1 cellular context compared by ENCODE assay signal in genomic region chr1:109263597-109264378, GRCh38.
TF ChIP-seq lines count a peak whose summit lies in the region.

No MANE protein-coding gene starts in this region.

TF ChIP-seq in HepG2, 621 proteins besides CTCF, POLR2A, EP300 and RAD21 (continued from another document and continues in another):
- TF ChIP-seq RNF219 (CRISPR knock-in tag; IDR thresholded peaks at IDR 0.05): no peak; the same call in 1 of the 2 replicates
- 0 out of 2 replicates have a peak, but pooled peaks have one; percentile 47 for TF ChIP-seq KLF9 (CRISPR knock-in tag; IDR thresholded peaks at IDR 0.05; ENCODE audit: low read depth)
- TF ChIP-seq, protein P1, sequence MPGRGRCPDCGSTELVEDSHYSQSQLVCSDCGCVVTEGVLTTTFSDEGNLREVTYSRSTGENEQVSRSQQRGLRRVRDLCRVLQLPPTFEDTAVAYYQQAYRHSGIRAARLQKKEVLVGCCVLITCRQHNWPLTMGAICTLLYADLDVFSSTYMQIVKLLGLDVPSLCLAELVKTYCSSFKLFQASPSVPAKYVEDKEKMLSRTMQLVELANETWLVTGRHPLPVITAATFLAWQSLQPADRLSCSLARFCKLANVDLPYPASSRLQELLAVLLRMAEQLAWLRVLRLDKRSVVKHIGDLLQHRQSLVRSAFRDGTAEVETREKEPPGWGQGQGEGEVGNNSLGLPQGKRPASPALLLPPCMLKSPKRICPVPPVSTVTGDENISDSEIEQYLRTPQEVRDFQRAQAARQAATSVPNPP (CRISPR knock-in tag; IDR thresholded peaks at IDR 0.05): no peak
- peak; percentile 77; the same call in 1 of the 2 replicates for TF ChIP-seq ZNF788 (CRISPR knock-in tag; IDR thresholded peaks at IDR 0.05; ENCODE audit: borderline replicate concordance)
- no peak for TF ChIP-seq PBX2 (CRISPR knock-in tag; IDR thresholded peaks at IDR 0.05)
- TF ChIP-seq ZNF83 (CRISPR knock-in tag; IDR thresholded peaks at IDR 0.05; ENCODE audit: borderline replicate concordance): no peak
- TF ChIP-seq ZNF251 (CRISPR knock-in tag; IDR thresholded peaks at IDR 0.05): 0 out of 2 replicates have a peak, but pooled peaks have one; percentile 57
- TF ChIP-seq PTBP1 (IDR thresholded peaks at IDR 0.05; ENCODE audit: low read depth, low read length, poor library complexity, severe bottlenecking): peak; percentile 23
- TF ChIP-seq ZBTB1 (CRISPR knock-in tag; IDR thresholded peaks at IDR 0.05; ENCODE audit: borderline replicate concordance): no peak
- peak; percentile 48; the same call in 1 of the 2 replicates for TF ChIP-seq ISL2 (CRISPR knock-in tag; IDR thresholded peaks at IDR 0.05)
- TF ChIP-seq, protein P2, sequence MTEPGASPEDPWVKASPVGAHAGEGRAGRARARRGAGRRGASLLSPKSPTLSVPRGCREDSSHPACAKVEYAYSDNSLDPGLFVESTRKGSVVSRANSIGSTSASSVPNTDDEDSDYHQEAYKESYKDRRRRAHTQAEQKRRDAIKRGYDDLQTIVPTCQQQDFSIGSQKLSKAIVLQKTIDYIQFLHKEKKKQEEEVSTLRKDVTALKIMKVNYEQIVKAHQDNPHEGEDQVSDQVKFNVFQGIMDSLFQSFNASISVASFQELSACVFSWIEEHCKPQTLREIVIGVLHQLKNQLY (CRISPR knock-in tag; IDR thresholded peaks at IDR 0.05): peak; percentile 55; the same call in 1 of the 2 replicates
- TF ChIP-seq ZNF512 (CRISPR knock-in tag; IDR thresholded peaks at IDR 0.05): no peak
- TF ChIP-seq, protein P3, sequence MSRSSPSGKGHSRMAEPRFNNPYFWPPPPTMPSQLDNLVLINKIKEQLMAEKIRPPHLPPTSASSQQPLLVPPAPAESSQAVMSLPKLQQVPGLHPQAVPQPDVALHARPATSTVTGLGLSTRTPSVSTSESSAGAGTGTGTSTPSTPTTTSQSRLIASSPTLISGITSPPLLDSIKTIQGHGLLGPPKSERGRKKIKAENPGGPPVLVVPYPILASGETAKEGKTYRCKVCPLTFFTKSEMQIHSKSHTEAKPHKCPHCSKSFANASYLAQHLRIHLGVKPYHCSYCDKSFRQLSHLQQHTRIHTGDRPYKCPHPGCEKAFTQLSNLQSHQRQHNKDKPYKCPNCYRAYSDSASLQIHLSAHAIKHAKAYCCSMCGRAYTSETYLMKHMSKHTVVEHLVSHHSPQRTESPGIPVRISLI (CRISPR knock-in tag; IDR thresholded peaks at IDR 0.05; ENCODE audit: borderline replicate concordance): peak; percentile 76; the same call in 1 of the 2 replicates
- TF ChIP-seq PHF8 (CRISPR knock-in tag; IDR thresholded peaks at IDR 0.05): peak; percentile 65
- TF ChIP-seq ZNF768 (CRISPR knock-in tag; IDR thresholded peaks at IDR 0.05): peak; percentile 67; the same call in 1 of the 2 replicates
- no peak for TF ChIP-seq JUNB (CRISPR knock-in tag; IDR thresholded peaks at IDR 0.05; ENCODE audit: borderline replicate concordance)
- TF ChIP-seq CEBPG (CRISPR knock-in tag; IDR thresholded peaks at IDR 0.05): peak; percentile 58
- peak; percentile 63 for TF ChIP-seq PHF5A (CRISPR knock-in tag; IDR thresholded peaks at IDR 0.05; ENCODE audit: low read depth, unreplicated experiment)
- TF ChIP-seq, protein P4, sequence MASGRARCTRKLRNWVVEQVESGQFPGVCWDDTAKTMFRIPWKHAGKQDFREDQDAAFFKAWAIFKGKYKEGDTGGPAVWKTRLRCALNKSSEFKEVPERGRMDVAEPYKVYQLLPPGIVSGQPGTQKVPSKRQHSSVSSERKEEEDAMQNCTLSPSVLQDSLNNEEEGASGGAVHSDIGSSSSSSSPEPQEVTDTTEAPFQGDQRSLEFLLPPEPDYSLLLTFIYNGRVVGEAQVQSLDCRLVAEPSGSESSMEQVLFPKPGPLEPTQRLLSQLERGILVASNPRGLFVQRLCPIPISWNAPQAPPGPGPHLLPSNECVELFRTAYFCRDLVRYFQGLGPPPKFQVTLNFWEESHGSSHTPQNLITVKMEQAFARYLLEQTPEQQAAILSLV (CRISPR knock-in tag; IDR thresholded peaks at IDR 0.05; ENCODE audit: borderline replicate concordance): peak; percentile 91
- TF ChIP-seq RBM22 (optimal IDR thresholded peaks at IDR 0.05; ENCODE audit: low read length): no peak
- peak; percentile 79; the same call in 1 of the 2 replicates for TF ChIP-seq SALL2 (CRISPR knock-in tag; IDR thresholded peaks at IDR 0.05)
- TF ChIP-seq FOXP4 (CRISPR knock-in tag; IDR thresholded peaks at IDR 0.05): 0 out of 2 replicates have a peak, but pooled peaks have one; percentile 33
- peak; percentile 55; the same call in 1 of the 2 replicates for TF ChIP-seq SP5 (CRISPR knock-in tag; IDR thresholded peaks at IDR 0.05; ENCODE audit: borderline replicate concordance, low read depth)
- TF ChIP-seq POGZ (CRISPR knock-in tag; IDR thresholded peaks at IDR 0.05): peak; percentile 92
- peak; percentile 99 for TF ChIP-seq REPIN1 (CRISPR knock-in tag; IDR thresholded peaks at IDR 0.05; ENCODE audit: borderline replicate concordance, low read depth)
- TF ChIP-seq ZNF558 (CRISPR knock-in tag; IDR thresholded peaks at IDR 0.05; ENCODE audit: borderline replicate concordance): no peak
- TF ChIP-seq RBAK (CRISPR knock-in tag; IDR thresholded peaks at IDR 0.05): 0 out of 2 replicates have a peak, but pooled peaks have one; percentile 28
- TF ChIP-seq U2AF1 (optimal IDR thresholded peaks at IDR 0.05; ENCODE audit: low read depth, low read length): no peak
- TF ChIP-seq, protein P5, sequence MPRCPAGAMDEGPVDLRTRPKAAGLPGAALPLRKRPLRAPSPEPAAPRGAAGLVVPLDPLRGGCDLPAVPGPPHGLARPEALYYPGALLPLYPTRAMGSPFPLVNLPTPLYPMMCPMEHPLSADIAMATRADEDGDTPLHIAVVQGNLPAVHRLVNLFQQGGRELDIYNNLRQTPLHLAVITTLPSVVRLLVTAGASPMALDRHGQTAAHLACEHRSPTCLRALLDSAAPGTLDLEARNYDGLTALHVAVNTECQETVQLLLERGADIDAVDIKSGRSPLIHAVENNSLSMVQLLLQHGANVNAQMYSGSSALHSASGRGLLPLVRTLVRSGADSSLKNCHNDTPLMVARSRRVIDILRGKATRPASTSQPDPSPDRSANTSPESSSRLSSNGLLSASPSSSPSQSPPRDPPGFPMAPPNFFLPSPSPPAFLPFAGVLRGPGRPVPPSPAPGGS (CRISPR knock-in tag; IDR thresholded peaks at IDR 0.05): peak; percentile 79; the same call in 1 of the 2 replicates
- TF ChIP-seq ZNF629 (CRISPR knock-in tag; conservative IDR thresholded peaks at IDR 0.05): 0 out of 2 replicates have a peak, but pooled peaks have one; percentile 9
- TF ChIP-seq ZNF878 (CRISPR knock-in tag; IDR thresholded peaks at IDR 0.05): no peak; the same call in 1 of the 2 replicates
- TF ChIP-seq SYNCRIP (IDR thresholded peaks at IDR 0.05; ENCODE audit: insufficient read depth, low read depth, low read length): no peak
- TF ChIP-seq ERF (CRISPR knock-in tag; IDR thresholded peaks at IDR 0.05): peak; percentile 91
- TF ChIP-seq NCOA2 (CRISPR knock-in tag; IDR thresholded peaks at IDR 0.05): no peak
- peak; percentile 63 for TF ChIP-seq ELF1 (CRISPR knock-in tag; IDR thresholded peaks at IDR 0.05)
- peak; percentile 84; the same call in 1 of the 2 replicates for TF ChIP-seq ZKSCAN8 (CRISPR knock-in tag; IDR thresholded peaks at IDR 0.05; ENCODE audit: borderline replicate concordance)
- TF ChIP-seq FOXM1 (CRISPR knock-in tag; IDR thresholded peaks at IDR 0.05): no peak
- TF ChIP-seq ZNF746 (CRISPR knock-in tag; IDR thresholded peaks at IDR 0.05): peak; percentile 44; the same call in 1 of the 2 replicates
- peak; percentile 88 for TF ChIP-seq THAP7 (CRISPR knock-in tag; IDR thresholded peaks at IDR 0.05)
- TF ChIP-seq SIX4 (CRISPR knock-in tag; IDR thresholded peaks at IDR 0.05): 0 out of 2 replicates have a peak, but pooled peaks have one; percentile 58
- no peak for TF ChIP-seq ZNF619 (CRISPR knock-in tag; IDR thresholded peaks at IDR 0.05)
- TF ChIP-seq ZNF329 (CRISPR knock-in tag; IDR thresholded peaks at IDR 0.05; ENCODE audit: low read depth): 0 out of 2 replicates have a peak, but pooled peaks have one; percentile 36
- TF ChIP-seq SIN3A (IDR thresholded peaks at IDR 0.05; ENCODE audit: borderline replicate concordance, low read depth, low read length): 0 out of 2 replicates have a peak, but pooled peaks have one; percentile 36
- TF ChIP-seq ZNF784 (CRISPR knock-in tag; IDR thresholded peaks at IDR 0.05; ENCODE audit: borderline replicate concordance): 0 out of 2 replicates have a peak, but pooled peaks have one; percentile 90
- TF ChIP-seq ZNF747 (CRISPR knock-in tag; IDR thresholded peaks at IDR 0.05; ENCODE audit: borderline replicate concordance): no peak
- peak; percentile 86 for TF ChIP-seq TOPORS (CRISPR knock-in tag; IDR thresholded peaks at IDR 0.05)
- no peak for TF ChIP-seq USF2 (IDR thresholded peaks at IDR 0.05; ENCODE audit: low read depth, low read length)
- TF ChIP-seq USF2 (CRISPR knock-in tag; IDR thresholded peaks at IDR 0.05; ENCODE audit: borderline replicate concordance): no peak
